ENCODE assay signal across 10 cellular contexts in genomic region chr11:9802291-9802861, GRCh38.
DNase-seq lines count a peak whose midpoint lies in the region; ATAC-seq and TF ChIP-seq lines count a peak whose summit lies in the region.
"Had no signal": no experiment of that assay in that cellular context is flagged by ENCODE, and none has a peak within 500 bp of the region (broad histone marks: within the 10 kb centered on the region; RNA-seq: fewer than 3 reads in every experiment).

No MANE protein-coding gene starts in this region.

- no peaks in the 10 kb centered on the region for H3F3A ChIP-seq in PC-3 (ENCODE audit: low read length, unreplicated experiment)

- peak overlapping the region; percentile 81 for H3K27ac ChIP-seq in mesodermal cell (ENCODE audit: low read depth, low read length, severe bottlenecking)
- H3K27ac ChIP-seq in PC-3 (ENCODE audit: low read length), result no peak overlapping the region

- BruUV-seq in PC-3 (replicated peaks; lab: Mats Ljungman, UMichigan), result no TSS peak

- H3K27me3 ChIP-seq in PC-3 (ENCODE audit: low read length), result no peaks in the 10 kb centered on the region

- no peaks in the 10 kb centered on the region for H4K20me1 ChIP-seq in PC-3 (ENCODE audit: low read length)

- WGBS in mesodermal cell (ENCODE audit: insufficient coverage in 2 of 2), 2 experiments, result 64 to 86% methylated on average over 1 to 2 of the region's 3 CpGs

- H3K9me2 ChIP-seq in PC-3 (replicated peaks; ENCODE audit: low read length), result no peaks in the 10 kb centered on the region

- DNase-seq in AG09309 (ENCODE audit: low read depth), result peak; percentile 91
- DNase-seq in M059J (ENCODE audit: low read depth), result peak; percentile 44
- DNase-seq in cerebellar cortex (ENCODE audit: low spot score), result peak; percentile 81
- no peak for DNase-seq in PC-3
- DNase-seq in KBM-7, result no peak
- DNase-seq in NCI-H146 (lab: John Stamatoyannopoulos, UW), result no peak
- DNase-seq: kidney glomerular epithelial cell, NCI-H526 treated with DMSO at 0.1 percent for 48 hours had no signal

- CTCF ChIA-PET in PC-3 (lab: Charles Lee), result no interaction called here

- H3K4me3 ChIP-seq in AG09309 (ENCODE audit: control insufficient read depth, low read depth, low read length) (no peak overlapping the region), mesodermal cell (ENCODE audit: extremely low read depth, insufficient read depth, low read length, poor library complexity, severe bottlenecking) (no peak overlapping the region), PC-3 (ENCODE audit: low read length) (no peak overlapping the region)

- no peak for TF ChIP-seq CTCF in AG09309 (IDR thresholded peaks at IDR 0.05; ENCODE audit: control insufficient read depth, insufficient read depth, low read depth, low read length, missing control alignments)
- TF ChIP-seq CTCF in PC-3 (conservative IDR thresholded peaks at IDR 0.05; ENCODE audit: low read depth, low read length), result no peak

- intact Hi-C loops in PC-3 (cut with micrococcal nuclease), result no loop called here

- H3K9me3 ChIP-seq in mesodermal cell (ENCODE audit: control insufficient read depth, low read length) (no peaks in the 10 kb centered on the region), PC-3 (ENCODE audit: low read length) (no peaks in the 10 kb centered on the region)

- no peaks in the 10 kb centered on the region for H3K79me2 ChIP-seq in PC-3 (ENCODE audit: low read length)

- H3K36me3 ChIP-seq in mesodermal cell (ENCODE audit: control insufficient read depth, insufficient read depth, low read length) (peaks cover 24% of the 10 kb centered on the region), PC-3 (ENCODE audit: low read depth, low read length) (0 out of 2 replicates have a peak, but pooled peaks cover 4% of the 10 kb centered on the region)

- H3K4me2 ChIP-seq in PC-3 (ENCODE audit: low read length), result no peak overlapping the region

- no peak overlapping the region for H2AFZ ChIP-seq in PC-3 (ENCODE audit: low read length)

- ATAC-seq in GM18868 (IDR thresholded peaks at IDR 0.05; ENCODE audit: unreplicated experiment) (no peak), PC-3 (no peak)

- POLR2A ChIA-PET in PC-3 (lab: Charles Lee; ENCODE audit: unreplicated experiment), result no interaction called here

- H3K9ac ChIP-seq in PC-3 (ENCODE audit: low read length), result no peak overlapping the region

- in situ Hi-C loops in KBM-7 (cut with MboI; ENCODE audit: low pct_unique_long_range_greater_than_20kb, low sequenced_read_pairs), result no loop called here

- H3K4me1 ChIP-seq in mesodermal cell (ENCODE audit: control insufficient read depth, insufficient read depth, low read length, poor library complexity, severe bottlenecking) (peaks cover 27% of the 10 kb centered on the region), PC-3 (ENCODE audit: insufficient read depth, low read length) (no peaks in the 10 kb centered on the region)

Comparison
In these comparisons a context has a peak if more than half of its experiments do, and no peak if none do; other contexts are left out.
1. DNase-seq: peak in AG09309 (single experiment), M059J (single experiment) and cerebellar cortex (single experiment); none in PC-3 (single experiment), KBM-7 (single experiment) and NCI-H146 (single experiment).